In genomic region chr17:43365356-43365755, GRCh38 we compare ENCODE assay signal across 11 cellular contexts. TPM values are rescaled to one million over a fixed set of nuclear protein-coding genes. Genes with fewer than 3 reads are reported as not detected.
DNase-seq lines count a peak whose midpoint lies in the region; ATAC-seq and TF ChIP-seq lines count a peak whose summit lies in the region.
"Had no signal": no experiment of that assay in that cellular context is flagged by ENCODE, and none has a peak within 500 bp of the region (broad histone marks: within the 10 kb centered on the region; RNA-seq: fewer than 3 reads in every experiment).

No MANE protein-coding gene starts in this region.

- peaks cover 39% of the 10 kb centered on the region for H3K4me1 Mint-ChIP-seq in CD4-positive, alpha-beta T cell (ENCODE audit: low read depth)
- H3K4me1 Mint-ChIP-seq in glutamatergic neuron (ENCODE audit: low read depth, unreplicated experiment) = peaks cover 6% of the 10 kb centered on the region

- no peak overlapping the region for H3K27ac ChIP-seq in CD4-positive, alpha-beta T cell (ENCODE audit: low read depth, low read length)
- H3K27ac ChIP-seq in left lung = no peak overlapping the region
- no peak overlapping the region for H3K27ac ChIP-seq in right lobe of liver
- H3K27ac ChIP-seq: SJSA1 had no signal

- peaks cover 22% of the 10 kb centered on the region for H3K4me1 ChIP-seq in adipocyte (ENCODE audit: control insufficient read depth, insufficient read depth, low read length)
- peaks cover 8 to 34% of the 10 kb centered on the region in 2 donors for H3K4me1 ChIP-seq in left lung
- peaks cover 0 to 10% (median 6%) of the 10 kb centered on the region in 4 donors for H3K4me1 ChIP-seq in right lobe of liver

- CTCF ChIA-PET in CD4-positive, alpha-beta T cell (lab: Charles Lee) = no interaction called here

- WGBS in right lobe of liver (ENCODE audit: insufficient coverage, low coverage, low lambda C conversion rate, missing lambda C conversion rate) = 89% methylated on average over 4 of the region's 4 CpGs

- intact Hi-C loops in CD4-positive, alpha-beta T cell (cut with DNase I, micrococcal nuclease) = loop anchor here in 1 of 2 experiments (10.0 kb wide), 1 partner anchor 541 kb away; the partner anchor contains the start of gene BECN1
- intact Hi-C loops in left lung (cut with DNase I) (no loop called here), right lobe of liver (cut with DNase I) (no loop called here)

- no peak for DNase-seq in CD4-positive, alpha-beta T cell
- DNase-seq in adipocyte (ENCODE audit: low read depth) (peak; percentile 13), glutamatergic neuron (no peak), left lung (no peak), right lobe of liver (no peak)
- DNase-seq: activated T-cell treated with anti-CD3 and anti-CD28 coated beads, Interleukin-2, amount 50 U/mL, for 24 hours; NCI-H2081 treated with DMSO at 0.1 percent for 48 hours had no signal

- POLR2A ChIA-PET in CD4-positive, alpha-beta T cell (lab: Charles Lee) = no interaction called here

- no peaks in the 10 kb centered on the region for H3K9me3 Mint-ChIP-seq in CD4-positive, alpha-beta T cell
- H3K9me3 Mint-ChIP-seq in glutamatergic neuron (ENCODE audit: unreplicated experiment) = peaks cover 12% of the 10 kb centered on the region
- H3K9me3 Mint-ChIP-seq: activated T-cell treated with anti-CD3 and anti-CD28 coated beads, Interleukin-2, amount 50 U/mL, for 24 hours had no signal

- peaks cover 5% of the 10 kb centered on the region for H3K27me3 Mint-ChIP-seq in CD4-positive, alpha-beta T cell
- H3K27me3 Mint-ChIP-seq in glutamatergic neuron (ENCODE audit: unreplicated experiment) = peaks cover 15% of the 10 kb centered on the region
- H3K27me3 Mint-ChIP-seq: activated T-cell treated with anti-CD3 and anti-CD28 coated beads, Interleukin-2, amount 50 U/mL, for 24 hours had no signal

- H3K9me3 ChIP-seq in CD4-positive, alpha-beta T cell (ENCODE audit: control insufficient read depth, low read length) = no peaks in the 10 kb centered on the region
- H3K9me3 ChIP-seq in adipocyte (ENCODE audit: control insufficient read depth, low read length) (no peaks in the 10 kb centered on the region), left lung (no peaks in the 10 kb centered on the region), right lobe of liver (no peaks in the 10 kb centered on the region)
- H3K9me3 ChIP-seq: SJSA1 had no signal

- H3K4me3 ChIP-seq in adipocyte (ENCODE audit: low read length) (no peak overlapping the region), left lung (no peak overlapping the region), right lobe of liver (no peak overlapping the region)
- H3K4me3 ChIP-seq: SJSA1, smooth muscle cell had no signal

- H3K36me3 Mint-ChIP-seq in CD4-positive, alpha-beta T cell (ENCODE audit: low read depth) = peaks cover 16% of the 10 kb centered on the region
- H3K36me3 Mint-ChIP-seq in glutamatergic neuron (ENCODE audit: unreplicated experiment) = no peaks in the 10 kb centered on the region

- no peak for TF ChIP-seq POLR2A in right lobe of liver (IDR thresholded peaks at IDR 0.05)

- H3K4me3 Mint-ChIP-seq in CD4-positive, alpha-beta T cell = peak overlapping the region; percentile 70
- H3K4me3 Mint-ChIP-seq in glutamatergic neuron (ENCODE audit: unreplicated experiment) = no peak overlapping the region
- H3K4me3 Mint-ChIP-seq: activated T-cell treated with anti-CD3 and anti-CD28 coated beads, Interleukin-2, amount 50 U/mL, for 24 hours had no signal

- TF ChIP-seq CTCF in CD4-positive, alpha-beta T cell (IDR thresholded peaks at IDR 0.05) = no peak
- TF ChIP-seq CTCF in GM12874 (IDR thresholded peaks at IDR 0.05; ENCODE audit: insufficient read depth, low read depth, low read length) (0 out of 2 replicates have a peak, but pooled peaks have one; percentile 7), glutamatergic neuron (IDR thresholded peaks at IDR 0.05; ENCODE audit: partially characterized antibody, unreplicated experiment) (peak; percentile 23), left lung (IDR thresholded peaks at IDR 0.05) (no peak), right lobe of liver (IDR thresholded peaks at IDR 0.05) (peak in 1 of 4 donors; percentile 20)

- H3K36me3 ChIP-seq in adipocyte (ENCODE audit: control insufficient read depth, insufficient read depth, low read length, severe bottlenecking) (no peaks in the 10 kb centered on the region), left lung (no peaks in the 10 kb centered on the region), right lobe of liver (no peaks in the 10 kb centered on the region)

- H3K9ac ChIP-seq in adipocyte (ENCODE audit: low read length) = no peak overlapping the region

- peak overlapping the region; percentile 59 for H3K27ac Mint-ChIP-seq in CD4-positive, alpha-beta T cell
- H3K27ac Mint-ChIP-seq in glutamatergic neuron (ENCODE audit: unreplicated experiment) = no peak overlapping the region

- H3K27me3 ChIP-seq in CD4-positive, alpha-beta T cell (ENCODE audit: control insufficient read depth, insufficient read depth, low read length) = no peaks in the 10 kb centered on the region
- H3K27me3 ChIP-seq in adipocyte (replicated peaks; ENCODE audit: control insufficient read depth, insufficient read depth, low read length) = no peaks in the 10 kb centered on the region
- H3K27me3 ChIP-seq in left lung = no peaks in the 10 kb centered on the region
- no peaks in the 10 kb centered on the region for H3K27me3 ChIP-seq in right lobe of liver
- H3K27me3 ChIP-seq: SJSA1 had no signal

- no peak for ATAC-seq in CD4-positive, alpha-beta T cell (ENCODE audit: poor library complexity)
- ATAC-seq in left lung = no peak
- no peak for ATAC-seq in right lobe of liver
- ATAC-seq in GM21723 (IDR thresholded peaks at IDR 0.05; ENCODE audit: unreplicated experiment) = no peak

RNA-seq across cellular contexts. Expression of gene ARL4D, which starts 33.4 kb away (rescaled TPM):
- total RNA-seq in CD4-positive, alpha-beta T cell = 1 to 10 TPM; 2.4 to 2.9 TPM
- total RNA-seq in glutamatergic neuron (ENCODE audit: unreplicated experiment) = 100 TPM
- 10 to 100 TPM in 1 of 2 donors, 1 to 10 TPM in 1; 9.9 to 13.0 TPM for total RNA-seq in left lung
- total RNA-seq in right lobe of liver = 10 to 100 TPM; 10.9 to 31.8 (median 13.2) TPM

Comparison
In these comparisons a context has a peak if more than half of its experiments do, and no peak if none do; other contexts are left out.
1. CTCF ChIP-seq: peak in GM12874 (single experiment) and glutamatergic neuron (single experiment); none in CD4-positive, alpha-beta T cell (single experiment) and left lung (0 of 2).